15 cellular contexts compared by ENCODE assay signal in the genomic region with DNA sequence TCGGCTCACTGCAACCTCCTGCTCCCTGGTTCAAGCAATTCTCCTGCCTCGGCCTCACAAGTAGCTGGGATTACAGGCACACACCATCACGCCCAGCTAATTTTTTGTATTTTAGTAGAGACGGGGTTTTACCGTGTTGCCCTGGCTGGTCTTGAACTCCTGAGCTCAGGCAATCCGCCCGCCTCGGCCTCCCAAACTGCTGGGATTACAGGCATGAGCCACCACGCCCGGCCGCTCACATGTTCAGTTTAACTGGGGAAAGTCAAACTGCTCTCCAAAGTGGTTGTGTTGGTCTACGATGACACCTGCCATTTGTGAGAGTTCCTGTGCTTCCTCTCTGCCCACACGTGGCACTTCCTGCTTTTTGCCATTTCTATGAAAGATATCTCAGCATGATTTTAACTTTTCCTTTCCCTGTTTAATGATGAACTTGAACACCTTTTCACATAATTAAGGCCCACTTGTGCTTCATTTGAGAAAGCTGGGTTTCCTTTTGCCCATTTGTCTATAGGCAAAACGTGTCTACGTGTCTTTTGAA. TPM values are rescaled to one million over a fixed set of nuclear protein-coding genes. Genes with fewer than 3 reads are reported as not detected.
A peak's percentile ranks its signal among the peaks of the same experiment; 100 is the strongest.
DNase-seq lines count a peak whose midpoint lies in the region; ATAC-seq, FAIRE-seq and TF ChIP-seq lines count a peak whose summit lies in the region.
"Had no signal": no experiment of that assay in that cellular context is flagged by ENCODE, and none has a peak within 500 bp of the region (broad histone marks: within the 10 kb centered on the region; RNA-seq: fewer than 3 reads in every experiment).

No MANE protein-coding gene starts in this region.

- 0 out of 2 replicates have a peak, but pooled peaks cover 4% of the 10 kb centered on the region for H3F3A ChIP-seq in Loucy (ENCODE audit: low read depth)

- no peaks in the 10 kb centered on the region for H3K9me1 ChIP-seq in K562 (ENCODE audit: control insufficient read depth, insufficient read depth, low read length)

- H3K4me1 ChIP-seq in Loucy (ENCODE audit: insufficient read depth, low read length, poor library complexity, severe bottlenecking) (peaks cover 35% of the 10 kb centered on the region), K562 (replicated peaks in 1 of 2; ENCODE audit: control insufficient read depth in 2 of 2, insufficient read depth in 2 of 2, low read length in 2 of 2) (peaks cover 5 to 25% of the 10 kb centered on the region in 2 experiments; a peak in 4 of 5 replicates), gastroesophageal sphincter (peaks cover 0 to 26% (median 17%) of the 10 kb centered on the region in 3 donors), transverse colon (peaks cover 0 to 22% (median 9%) of the 10 kb centered on the region in 4 donors)

- FAIRE-seq in K562 (lab: Jason Lieb, UNC): no peak

- no peak overlapping the region for H3K9ac ChIP-seq in Loucy (ENCODE audit: low read depth, low read length, poor library complexity, severe bottlenecking)
- H3K9ac ChIP-seq in K562 (ENCODE audit: insufficient read depth in 1 of 2, low read depth in 2 of 2, low read length in 2 of 2): no peak overlapping the region

- H4K20me1 ChIP-seq in Loucy (ENCODE audit: insufficient read depth, low read length, poor library complexity, severe bottlenecking) (no peaks in the 10 kb centered on the region), K562 (replicated peaks; ENCODE audit: control insufficient read depth, insufficient read depth, low read length) (no peaks in the 10 kb centered on the region)

- H3K27me3 ChIP-seq in Loucy (ENCODE audit: insufficient read depth, low read length, poor library complexity, severe bottlenecking): no peaks in the 10 kb centered on the region
- no peaks in the 10 kb centered on the region for H3K27me3 ChIP-seq in K562 (ENCODE audit: control insufficient read depth in 2 of 2, insufficient read depth in 2 of 2, low read length in 2 of 2)
- peaks cover 40% of the 10 kb centered on the region for H3K27me3 ChIP-seq in gastroesophageal sphincter
- H3K27me3 ChIP-seq in transverse colon: peaks cover 20% of the 10 kb centered on the region

- TF ChIP-seq EP300 in K562 (IDR thresholded peaks at IDR 0.05; ENCODE audit: low read length) (no peak), gastroesophageal sphincter (IDR thresholded peaks at IDR 0.05) (no peak), transverse colon (IDR thresholded peaks at IDR 0.05; ENCODE audit: low read depth) (no peak)

- ATAC-seq in K562 (no peak), gastroesophageal sphincter (no peak)

- TF ChIP-seq CTCF in Loucy (conservative IDR thresholded peaks at IDR 0.05; ENCODE audit: low read length) (no peak), K562 (IDR thresholded peaks at IDR 0.05 in 2 of 3, conservative IDR thresholded peaks at IDR 0.05 in 1 of 3; ENCODE audit: insufficient read depth in 2 of 3, low read depth in 1 of 3, low read length in 3 of 3) (no peak), gastroesophageal sphincter (IDR thresholded peaks at IDR 0.05) (no peak), transverse colon (IDR thresholded peaks at IDR 0.05) (no peak)

- peak; percentile 15 to 31 for DNase-seq in NOMO-1 (lab: John Stamatoyannopoulos, UW; ENCODE audit: unreplicated experiment in 2 of 2)
- no peak for DNase-seq in NOMO-1 treated with dmso at 0.1 percent for 144 hours (lab: John Stamatoyannopoulos, UW; ENCODE audit: unreplicated experiment)
- peak; percentile 3 for DNase-seq in DMS153 (lab: John Stamatoyannopoulos, UW)
- no peak for DNase-seq in K562 (ENCODE audit: extremely low read depth in 1 of 4, low spot score in 3 of 4)
- no peak for DNase-seq in activated CD4-positive, CD25-positive, alpha-beta regulatory T cell (lab: John Stamatoyannopoulos, UW)
- no peak for DNase-seq in transverse colon
- DNase-seq: NCI-H1092, NCI-H69, SHP77 treated with DMSO at 0.1 percent for 48 hours had no signal

- 55% methylated on average over 15 of the region's 15 CpGs for WGBS in K562 (ENCODE audit: insufficient coverage, low coverage, missing lambda C conversion rate)
- WGBS in gastroesophageal sphincter (ENCODE audit: low coverage in 1 of 2), 2 donors: 78 to 86% methylated on average over 7 to 13 of the region's 15 CpGs
- 79 to 86% methylated on average over 3 to 15 of the region's 15 CpGs for WGBS in transverse colon (ENCODE audit: low coverage in 1 of 2), 2 donors

- TF ChIP-seq POLR2A in K562 (conservative IDR thresholded peaks at IDR 0.05): no peak
- no peak for TF ChIP-seq POLR2A in gastroesophageal sphincter (IDR thresholded peaks at IDR 0.05)
- no peak for TF ChIP-seq POLR2A in transverse colon (IDR thresholded peaks at IDR 0.05)

- H3K27ac ChIP-seq in K562 (ENCODE audit: extremely low read depth, low read depth, low read length) (no peak overlapping the region), gastroesophageal sphincter (no peak overlapping the region), transverse colon (no peak overlapping the region)

- H2AFZ ChIP-seq in Loucy (ENCODE audit: low read length) (no peak overlapping the region), K562 (ENCODE audit: low read depth, low read length) (no peak overlapping the region)

- CTCF ChIA-PET in K562 (lab: Yijun Ruan, JAX; ENCODE audit: low intra/inter-chr PET ratio): no interaction called here

- H3K4me2 ChIP-seq in Loucy (ENCODE audit: low read depth, low read length, poor library complexity, severe bottlenecking) (peak overlapping the region; percentile 91), K562 (ENCODE audit: insufficient read depth, low read length) (no peak overlapping the region)

- no peaks in the 10 kb centered on the region for H3K9me2 ChIP-seq in Loucy (replicated peaks; ENCODE audit: low read depth, low read length)

- intact Hi-C loops in K562 (cut with micrococcal nuclease) (no loop called here), transverse colon (cut with DNase I; ENCODE audit: low total_unique reads) (no loop called here)

- POLR2A ChIA-PET in K562 (lab: Yijun Ruan, JAX): interaction anchor here (1.3 kb wide), 1 partner anchor 8 kb away, joined by 3 read pairs; no protein-coding TSS in a partner anchor

- no peaks in the 10 kb centered on the region for H3K79me2 ChIP-seq in Loucy (ENCODE audit: insufficient read depth, low read length)
- no peaks in the 10 kb centered on the region for H3K79me2 ChIP-seq in K562 (ENCODE audit: control insufficient read depth, insufficient read depth, low read length)

- H3K9me3 ChIP-seq in Loucy (ENCODE audit: insufficient read depth, low read depth, low read length) (no peaks in the 10 kb centered on the region), K562 (replicated peaks; ENCODE audit: control insufficient read depth, insufficient read depth, low read depth, low read length) (no peaks in the 10 kb centered on the region), gastroesophageal sphincter (no peaks in the 10 kb centered on the region), transverse colon (no peaks in the 10 kb centered on the region)
- H3K9me3 ChIP-seq: HAP-1 had no signal

- no TSS peak for BruUV-seq in K562 (replicated peaks; lab: Mats Ljungman, UMichigan)

- H3K4me3 ChIP-seq in Loucy (ENCODE audit: low read length, poor library complexity, severe bottlenecking) (no peak overlapping the region), K562 (no peak overlapping the region), gastroesophageal sphincter (no peak overlapping the region), transverse colon (no peak overlapping the region)
- H3K4me3 ChIP-seq: HAP-1 had no signal

- H3K36me3 ChIP-seq in Loucy (ENCODE audit: insufficient read depth, low read length): peaks cover 2% of the 10 kb centered on the region; the same call in 1 of the 2 replicates
- H3K36me3 ChIP-seq in K562 (ENCODE audit: control insufficient read depth, insufficient read depth, low read length): peaks cover 13% of the 10 kb centered on the region; the same call in 1 of the 3 replicates
- no peaks in the 10 kb centered on the region for H3K36me3 ChIP-seq in gastroesophageal sphincter
- no peaks in the 10 kb centered on the region for H3K36me3 ChIP-seq in transverse colon

- in situ Hi-C loops in K562 (cut with MboI) (loop anchor here (5.0 kb wide), 1 partner anchor 63 kb away; no protein-coding TSS in a partner anchor), transverse colon (cut with MboI; ENCODE audit: low pct_ligation_motif_present in 1 of 4, low pct_unique_long_range_greater_than_20kb in 1 of 4, low sequenced_read_pairs in 3 of 4) (loop anchor here in 1 of 4 donors (5.0 kb wide), 1 partner anchor 63 kb away; no protein-coding TSS in a partner anchor)

- no peak for TF ChIP-seq RAD21 in K562 (CRISPR knock-in tag; conservative IDR thresholded peaks at IDR 0.05 in 1 of 2, IDR thresholded peaks at IDR 0.05 in 1 of 2)

RNA-seq across cellular contexts. Expression of a gene that starts 0.9 kb away (rescaled TPM):
- total RNA-seq in K562 (2011; cell fraction: chromatin; rRNA removed; ENCODE audit: low replicate concordance): 0.14 and 0.23 TPM in 2 replicates
- total RNA-seq in K562 (2011; cell fraction: nucleolus; rRNA removed): 0.26 and 0.33 TPM in 2 replicates
- 0.15 and 0.23 TPM in 2 replicates for total RNA-seq in K562 (2011; cell fraction: nucleoplasm; rRNA removed)
- total RNA-seq in K562 (2014; rRNA removed) (0.04 TPM in 1 of 2 replicates, not detected in the other), K562 (2014; rRNA removed; fragmentation: Illumina TruSeq; extraction: Trizol) (not detected in 2 replicates), K562 (2015; rRNA removed; fragmentation: Illumina TruSeq; extraction: Trizol) (0.04 TPM in 1 of 2 replicates, not detected in the other), K562 (2021) (0.09 TPM in 1 of 2 replicates, not detected in the other), gastroesophageal sphincter (under 1 TPM in 1 of 4 donors, not detected in 3; 0.31 TPM), transverse colon (not detected)
- polyA plus RNA-seq in K562 (2011; rRNA removed) (0.01 and 0.03 TPM in 2 replicates), K562 (2014; fragmentation: Illumina TruSeq; extraction: Trizol) (not detected in 2 replicates), K562 (2014; fragmentation: Nextera tagmentation; extraction: Ambion mirVana) (not detected), K562 (2014; rRNA removed) (0.04 and 0.08 TPM in 2 replicates)
- polyA plus RNA-seq in K562 (2011; cell fraction: cytosol; rRNA removed): 0.03 TPM in 1 of 2 replicates, not detected in the other
- not detected in 2 replicates for polyA plus RNA-seq in K562 (2011; cell fraction: nucleus; rRNA removed)
- not detected in 2 replicates for polyA plus RNA-seq in K562 (2012)
- 0.18 TPM in 1 of 2 replicates, not detected in the other for polyA minus RNA-seq in K562 (2011; rRNA and poly(A)+ RNA removed)
- not detected in 2 replicates for polyA minus RNA-seq in K562 (2011; cell fraction: cytosol; rRNA and poly(A)+ RNA removed)
- polyA minus RNA-seq in K562 (2011; cell fraction: nucleus; rRNA and poly(A)+ RNA removed): 0.13 and 0.22 TPM in 2 replicates
- total RNA-seq: Daoy had no signal

RNA-seq across cellular contexts. Expression of a gene that starts 30.4 kb away (rescaled TPM):
- not detected in 2 replicates for total RNA-seq in K562 (2011; cell fraction: chromatin; rRNA removed; ENCODE audit: low replicate concordance)
- total RNA-seq in K562 (2011; cell fraction: nucleolus; rRNA removed): not detected in 2 replicates
- total RNA-seq in K562 (2011; cell fraction: nucleoplasm; rRNA removed): not detected in 2 replicates
- not detected in 2 replicates for total RNA-seq in K562 (2014; rRNA removed)
- not detected in 2 replicates for total RNA-seq in K562 (2014; rRNA removed; fragmentation: Illumina TruSeq; extraction: Trizol)
- not detected in 2 replicates for total RNA-seq in K562 (2015; rRNA removed; fragmentation: Illumina TruSeq; extraction: Trizol)
- total RNA-seq in K562 (2021): not detected in 2 replicates
- polyA plus RNA-seq in K562 (2011; rRNA removed): 0.01 TPM in 1 of 2 replicates, not detected in the other
- polyA plus RNA-seq in K562 (2011; cell fraction: cytosol; rRNA removed): not detected in 2 replicates
- polyA plus RNA-seq in K562 (2011; cell fraction: nucleus; rRNA removed): not detected in 2 replicates
- not detected in 2 replicates for polyA plus RNA-seq in K562 (2012)
- polyA plus RNA-seq in K562 (2014; fragmentation: Illumina TruSeq; extraction: Trizol): not detected in 2 replicates
- not detected for polyA plus RNA-seq in K562 (2014; fragmentation: Nextera tagmentation; extraction: Ambion mirVana)
- not detected in 2 replicates for polyA plus RNA-seq in K562 (2014; rRNA removed)
- polyA minus RNA-seq in K562 (2011; rRNA and poly(A)+ RNA removed): not detected in 2 replicates
- not detected in 2 replicates for polyA minus RNA-seq in K562 (2011; cell fraction: cytosol; rRNA and poly(A)+ RNA removed)
- not detected in 2 replicates for polyA minus RNA-seq in K562 (2011; cell fraction: nucleus; rRNA and poly(A)+ RNA removed)
- total RNA-seq in gastroesophageal sphincter: under 1 TPM in 3 of 4 donors, not detected in 1; 0.42 to 0.67 (median 0.49) TPM
- total RNA-seq in transverse colon: under 1 TPM in 2 of 4 donors, not detected in 2; 0.14 to 0.32 TPM
- polyA plus RNA-seq: CD14-positive monocyte had no signal

RNA-seq across cellular contexts. Expression of a gene that starts 48.8 kb away (rescaled TPM):
- not detected in 2 replicates for total RNA-seq in K562 (2011; cell fraction: chromatin; rRNA removed; ENCODE audit: low replicate concordance)
- total RNA-seq in K562 (2011; cell fraction: nucleolus; rRNA removed): not detected in 2 replicates
- total RNA-seq in K562 (2011; cell fraction: nucleoplasm; rRNA removed): not detected in 2 replicates
- not detected in 2 replicates for total RNA-seq in K562 (2014; rRNA removed)
- total RNA-seq in K562 (2014; rRNA removed; fragmentation: Illumina TruSeq; extraction: Trizol): not detected in 2 replicates
- total RNA-seq in K562 (2015; rRNA removed; fragmentation: Illumina TruSeq; extraction: Trizol): not detected in 2 replicates
- not detected in 2 replicates for total RNA-seq in K562 (2021)
- polyA plus RNA-seq in K562 (2011; rRNA removed): not detected in 2 replicates
- 0.04 TPM in 1 of 2 replicates, not detected in the other for polyA plus RNA-seq in K562 (2011; cell fraction: cytosol; rRNA removed)
- not detected in 2 replicates for polyA plus RNA-seq in K562 (2011; cell fraction: nucleus; rRNA removed)
- polyA plus RNA-seq in K562 (2012): 0.06 TPM in 1 of 2 replicates, not detected in the other
- polyA plus RNA-seq in K562 (2014; fragmentation: Illumina TruSeq; extraction: Trizol): not detected in 2 replicates
- not detected for polyA plus RNA-seq in K562 (2014; fragmentation: Nextera tagmentation; extraction: Ambion mirVana)
- not detected in 2 replicates for polyA plus RNA-seq in K562 (2014; rRNA removed)
- not detected in 2 replicates for polyA minus RNA-seq in K562 (2011; rRNA and poly(A)+ RNA removed)
- not detected in 2 replicates for polyA minus RNA-seq in K562 (2011; cell fraction: cytosol; rRNA and poly(A)+ RNA removed)
- polyA minus RNA-seq in K562 (2011; cell fraction: nucleus; rRNA and poly(A)+ RNA removed): not detected in 2 replicates
- total RNA-seq in gastroesophageal sphincter: not detected
- under 1 TPM in 1 of 4 donors, not detected in 3; 0.14 TPM for total RNA-seq in transverse colon
- total RNA-seq: A172, Daoy had no signal
- polyA plus RNA-seq: CD14-positive monocyte had no signal

Comparison
In these comparisons a context has a peak if more than half of its experiments do, and no peak if none do; other contexts are left out.
1. DNase-seq: peak in NOMO-1 (2 of 2) and DMS153 (single experiment); none in NOMO-1 treated with dmso at 0.1 percent for 144 hours (single experiment), K562 (0 of 4), activated CD4-positive, CD25-positive, alpha-beta regulatory T cell (0 of 4) and transverse colon (single experiment).